24 cellular contexts compared by ENCODE assay signal in genomic region chr1:206047271-206047670, GRCh38. TPM values are rescaled to one million over a fixed set of nuclear protein-coding genes. Genes with fewer than 3 reads are reported as not detected.
"Had no signal": no experiment of that assay in that cellular context is flagged by ENCODE, and none has a peak within 500 bp of the region (broad histone marks: within the 10 kb centered on the region; RNA-seq: fewer than 3 reads in every experiment).

No MANE protein-coding gene starts in this region.

- H3K4me1 ChIP-seq: gastrocnemius medialis, sigmoid colon had no signal

- H3K36me3 ChIP-seq: brain microvascular endothelial cell, gastrocnemius medialis, heart left ventricle, sigmoid colon, thoracic aorta, upper lobe of left lung had no signal

- H3K27me3 ChIP-seq: upper lobe of left lung had no signal

- H3K4me1 Mint-ChIP-seq: mesothelial cell of epicardium had no signal

- ATAC-seq: activated T-cell treated with anti-CD3 and anti-CD28 coated beads, Interleukin-2, amount 50 U/mL, for 72 hours; gastrocnemius medialis; heart left ventricle; left lobe of liver; stimulated activated effector memory CD8-positive, alpha-beta T cell treated with anti-CD3 and anti-CD28 coated beads, Interleukin-12 subunit alpha, Interleukin-12 subunit beta, amount 100 ng/mL, for 72 hours had no signal

- DNase-seq: activated CD4-positive, alpha-beta T cell treated with anti-CD3 and anti-CD28 coated beads for 1 hour; activated effector memory CD4-positive, alpha-beta T cell treated with anti-CD3 and anti-CD28 coated beads, Interleukin-2, amount 50 U/mL, for 16 hours; activated naive CD4-positive, alpha-beta T cell treated with anti-CD3 and anti-CD28 coated beads, Interleukin-2, amount 50 U/mL, for 16 hours; activated T-cell treated with anti-CD3 and anti-CD28 coated beads, Interleukin-2, amount 50 U/mL, for 72 hours; aorta; brain microvascular endothelial cell; central memory CD4-positive, alpha-beta T cell; gastrocnemius medialis; heart left ventricle; kidney; nephron progenitor cell; nucleus accumbens; posterior cingulate gyrus; sigmoid colon; stimulated activated CD4-positive, alpha-beta T cell treated with anti-CD3 and anti-CD28 coated beads, Interleukin-4, amount 100 ng/mL, for 24 hours; T1000; upper lobe of left lung had no signal

- H3K4me3 ChIP-seq: gastrocnemius medialis, heart left ventricle, lung, sigmoid colon, thoracic aorta, upper lobe of left lung had no signal

- H3K27ac Mint-ChIP-seq: activated T-cell treated with anti-CD3 and anti-CD28 coated beads, Interleukin-2, amount 50 U/mL, for 72 hours; mesothelial cell of epicardium; nephron progenitor cell; stimulated activated effector memory CD8-positive, alpha-beta T cell treated with anti-CD3 and anti-CD28 coated beads, Interleukin-12 subunit alpha, Interleukin-12 subunit beta, amount 100 ng/mL, for 72 hours had no signal

- H3K27ac ChIP-seq: brain microvascular endothelial cell, gastrocnemius medialis, heart left ventricle, sigmoid colon, thoracic aorta, upper lobe of left lung had no signal

- H3K36me3 Mint-ChIP-seq: mesothelial cell of epicardium; stimulated activated effector memory CD8-positive, alpha-beta T cell treated with anti-CD3 and anti-CD28 coated beads, Interleukin-12 subunit alpha, Interleukin-12 subunit beta, amount 100 ng/mL, for 72 hours had no signal

- H3K4me3 Mint-ChIP-seq: activated T-cell treated with anti-CD3 and anti-CD28 coated beads, Interleukin-2, amount 50 U/mL, for 72 hours; mesothelial cell of epicardium; nephron progenitor cell; stimulated activated effector memory CD8-positive, alpha-beta T cell treated with anti-CD3 and anti-CD28 coated beads, Interleukin-12 subunit alpha, Interleukin-12 subunit beta, amount 100 ng/mL, for 72 hours had no signal

- H3K9me3 ChIP-seq: gastrocnemius medialis, heart left ventricle, sigmoid colon, thoracic aorta, upper lobe of left lung had no signal

- H3K9me3 Mint-ChIP-seq: activated T-cell treated with anti-CD3 and anti-CD28 coated beads, Interleukin-2, amount 50 U/mL, for 72 hours; mesothelial cell of epicardium; nephron progenitor cell; stimulated activated effector memory CD8-positive, alpha-beta T cell treated with anti-CD3 and anti-CD28 coated beads, Interleukin-12 subunit alpha, Interleukin-12 subunit beta, amount 100 ng/mL, for 72 hours had no signal

RNA-seq across cellular contexts. Expression of gene RHEX, which starts 5.7 kb away (rescaled TPM):
- total RNA-seq: activated CD8-positive, alpha-beta memory T cell treated with anti-CD3 and anti-CD28 coated beads for 36 hours; activated T-cell treated with anti-CD3 and anti-CD28 coated beads, Interleukin-2, amount 50 U/mL, for 72 hours; gastrocnemius medialis; mesothelial cell of epicardium had no signal
- polyA plus RNA-seq: aorta had no signal

RNA-seq across cellular contexts. Expression of gene CTSE, which starts 23.6 kb away (rescaled TPM):
- total RNA-seq: activated CD8-positive, alpha-beta memory T cell treated with anti-CD3 and anti-CD28 coated beads for 36 hours; activated T-cell treated with anti-CD3 and anti-CD28 coated beads, Interleukin-2, amount 50 U/mL, for 72 hours; epithelial cell of proximal tubule; gastrocnemius medialis; left lobe of liver; mesothelial cell of epicardium; sigmoid colon had no signal
- polyA plus RNA-seq: heart left ventricle had no signal

RNA-seq across cellular contexts. Expression of gene RAB7B, which starts 44.1 kb away (rescaled TPM):
- total RNA-seq: activated CD8-positive, alpha-beta memory T cell treated with anti-CD3 and anti-CD28 coated beads for 36 hours; activated T-cell treated with anti-CD3 and anti-CD28 coated beads, Interleukin-2, amount 50 U/mL, for 72 hours; epithelial cell of proximal tubule had no signal
